In the genomic region with DNA sequence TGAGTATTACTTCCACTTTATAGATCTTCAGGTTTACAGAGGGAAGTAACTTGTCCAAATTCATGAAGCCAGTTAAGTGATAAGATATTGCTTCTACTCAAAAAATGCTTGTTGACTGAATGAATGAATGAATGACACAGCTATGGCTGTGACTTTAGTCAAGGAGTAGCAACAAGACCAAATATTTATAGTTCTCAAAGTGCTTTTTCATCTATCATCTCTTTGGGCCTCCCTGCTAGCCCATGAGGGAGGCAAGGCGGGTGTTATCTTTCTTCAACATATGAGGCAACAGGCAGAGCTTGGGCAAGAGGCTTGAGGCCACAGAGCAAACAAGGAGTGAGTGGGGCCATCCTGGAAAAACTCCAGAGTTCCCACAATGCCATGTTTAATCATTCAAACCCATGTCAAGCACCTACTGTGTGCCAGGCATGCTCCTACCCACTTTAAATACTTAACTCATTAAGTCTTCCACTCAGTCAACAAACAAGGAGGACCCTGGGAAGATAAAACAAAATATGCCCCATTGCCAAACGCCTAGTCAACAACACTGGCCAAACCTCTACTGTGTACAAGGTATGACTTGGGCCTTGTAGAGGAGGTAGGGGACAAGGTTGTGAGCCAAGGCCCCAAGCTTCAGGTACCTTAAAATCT, we compare ENCODE assay signal across 1 cellular context.
A peak's percentile ranks its signal among the peaks of the same experiment; 100 is the strongest.
TF ChIP-seq lines count a peak whose summit lies in the region.

No MANE protein-coding gene starts in this region.

TF ChIP-seq in K562, 482 proteins besides CTCF, POLR2A, EP300 and RAD21 (continued from another document and continues in another):
- TF ChIP-seq, protein P1, sequence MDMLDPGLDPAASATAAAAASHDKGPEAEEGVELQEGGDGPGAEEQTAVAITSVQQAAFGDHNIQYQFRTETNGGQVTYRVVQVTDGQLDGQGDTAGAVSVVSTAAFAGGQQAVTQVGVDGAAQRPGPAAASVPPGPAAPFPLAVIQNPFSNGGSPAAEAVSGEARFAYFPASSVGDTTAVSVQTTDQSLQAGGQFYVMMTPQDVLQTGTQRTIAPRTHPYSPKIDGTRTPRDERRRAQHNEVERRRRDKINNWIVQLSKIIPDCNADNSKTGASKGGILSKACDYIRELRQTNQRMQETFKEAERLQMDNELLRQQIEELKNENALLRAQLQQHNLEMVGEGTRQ (CRISPR knock-in tag; IDR thresholded peaks at IDR 0.05), result no peak
- TF ChIP-seq SREBF1 (IDR thresholded peaks at IDR 0.05; ENCODE audit: borderline replicate concordance, low read depth, low read length), result no peak
- TF ChIP-seq SIRT6 (IDR thresholded peaks at IDR 0.05; ENCODE audit: low read depth, low read length), result no peak
- no peak for TF ChIP-seq ZNF696 (CRISPR knock-in tag; conservative IDR thresholded peaks at IDR 0.05)
- TF ChIP-seq NCOA2 (IDR thresholded peaks at IDR 0.05; ENCODE audit: partially characterized antibody in 2 of 2), result peak in 1 of 2 experiments; percentile 64
- peak; percentile 80 for TF ChIP-seq KLF16 (IDR thresholded peaks at IDR 0.05)
- TF ChIP-seq, protein P2, sequence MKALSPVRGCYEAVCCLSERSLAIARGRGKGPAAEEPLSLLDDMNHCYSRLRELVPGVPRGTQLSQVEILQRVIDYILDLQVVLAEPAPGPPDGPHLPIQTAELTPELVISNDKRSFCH (CRISPR knock-in tag; IDR thresholded peaks at IDR 0.05), result no peak
- TF ChIP-seq, protein P2 (tag; IDR thresholded peaks at IDR 0.05), result peak; percentile 89
- no peak for TF ChIP-seq PYGO2 (tag; IDR thresholded peaks at IDR 0.05)
- no peak for TF ChIP-seq ILF3 (IDR thresholded peaks at IDR 0.05; ENCODE audit: borderline replicate concordance)
- peak; percentile 22 to 80; a peak in 3 of 4 replicates for TF ChIP-seq HDAC1 (IDR thresholded peaks at IDR 0.05)
- peak; percentile 85 for TF ChIP-seq JUND (IDR thresholded peaks at IDR 0.05; ENCODE audit: borderline replicate concordance, low read depth, low read length)
- TF ChIP-seq JUND (tag; IDR thresholded peaks at IDR 0.05; ENCODE audit: borderline replicate concordance, low read depth, low read length), result peak; percentile 83; the same call in 2 of the 3 replicates
- TF ChIP-seq, protein P3, sequence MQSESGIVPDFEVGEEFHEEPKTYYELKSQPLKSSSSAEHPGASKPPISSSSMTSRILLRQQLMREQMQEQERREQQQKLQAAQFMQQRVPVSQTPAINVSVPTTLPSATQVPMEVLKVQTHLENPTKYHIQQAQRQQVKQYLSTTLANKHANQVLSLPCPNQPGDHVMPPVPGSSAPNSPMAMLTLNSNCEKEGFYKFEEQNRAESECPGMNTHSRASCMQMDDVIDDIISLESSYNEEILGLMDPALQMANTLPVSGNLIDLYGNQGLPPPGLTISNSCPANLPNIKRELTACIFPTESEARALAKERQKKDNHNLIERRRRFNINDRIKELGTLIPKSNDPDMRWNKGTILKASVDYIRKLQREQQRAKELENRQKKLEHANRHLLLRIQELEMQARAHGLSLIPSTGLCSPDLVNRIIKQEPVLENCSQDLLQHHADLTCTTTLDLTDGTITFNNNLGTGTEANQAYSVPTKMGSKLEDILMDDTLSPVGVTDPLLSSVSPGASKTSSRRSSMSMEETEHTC (IDR thresholded peaks at IDR 0.05), result no peak
- TF ChIP-seq PML (IDR thresholded peaks at IDR 0.05; ENCODE audit: low read length), result peak; percentile 81
- no peak for TF ChIP-seq EGR1 (conservative IDR thresholded peaks at IDR 0.05)
- TF ChIP-seq TRIM28 (IDR thresholded peaks at IDR 0.05), result no peak; the same call in 1 of the 2 replicates
- peak; percentile 71 for TF ChIP-seq L3MBTL2 (IDR thresholded peaks at IDR 0.05)
- no peak for TF ChIP-seq RBM15 (IDR thresholded peaks at IDR 0.05; ENCODE audit: insufficient read depth, low read length)
- TF ChIP-seq NFIC (IDR thresholded peaks at IDR 0.05), result peak; percentile 89
- TF ChIP-seq PTRF (tag; IDR thresholded peaks at IDR 0.05), result peak; percentile 28; the same call in 1 of the 2 replicates
- TF ChIP-seq ZNF121 (CRISPR knock-in tag; conservative IDR thresholded peaks at IDR 0.05), result no peak
- TF ChIP-seq, protein P4, sequence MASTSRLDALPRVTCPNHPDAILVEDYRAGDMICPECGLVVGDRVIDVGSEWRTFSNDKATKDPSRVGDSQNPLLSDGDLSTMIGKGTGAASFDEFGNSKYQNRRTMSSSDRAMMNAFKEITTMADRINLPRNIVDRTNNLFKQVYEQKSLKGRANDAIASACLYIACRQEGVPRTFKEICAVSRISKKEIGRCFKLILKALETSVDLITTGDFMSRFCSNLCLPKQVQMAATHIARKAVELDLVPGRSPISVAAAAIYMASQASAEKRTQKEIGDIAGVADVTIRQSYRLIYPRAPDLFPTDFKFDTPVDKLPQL (IDR thresholded peaks at IDR 0.05; ENCODE audit: extremely low read depth, insufficient read length), result no peak
- peak in 1 of 2 experiments; percentile 96; a peak in 3 of 4 replicates for TF ChIP-seq RCOR1 (IDR thresholded peaks at IDR 0.05; ENCODE audit: borderline replicate concordance in 1 of 2, low read depth in 2 of 2, low read length in 2 of 2)
- TF ChIP-seq ZNF41 (CRISPR knock-in tag; conservative IDR thresholded peaks at IDR 0.05), result no peak; the same call in 1 of the 2 replicates
- TF ChIP-seq MAFF (IDR thresholded peaks at IDR 0.05; ENCODE audit: low read length), result peak; percentile 59; the same call in 1 of the 2 replicates
- TF ChIP-seq, protein P5, sequence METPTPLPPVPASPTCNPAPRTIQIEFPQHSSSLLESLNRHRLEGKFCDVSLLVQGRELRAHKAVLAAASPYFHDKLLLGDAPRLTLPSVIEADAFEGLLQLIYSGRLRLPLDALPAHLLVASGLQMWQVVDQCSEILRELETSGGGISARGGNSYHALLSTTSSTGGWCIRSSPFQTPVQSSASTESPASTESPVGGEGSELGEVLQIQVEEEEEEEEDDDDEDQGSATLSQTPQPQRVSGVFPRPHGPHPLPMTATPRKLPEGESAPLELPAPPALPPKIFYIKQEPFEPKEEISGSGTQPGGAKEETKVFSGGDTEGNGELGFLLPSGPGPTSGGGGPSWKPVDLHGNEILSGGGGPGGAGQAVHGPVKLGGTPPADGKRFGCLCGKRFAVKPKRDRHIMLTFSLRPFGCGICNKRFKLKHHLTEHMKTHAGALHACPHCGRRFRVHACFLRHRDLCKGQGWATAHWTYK (CRISPR knock-in tag; IDR thresholded peaks at IDR 0.05), result peak; percentile 78
- no peak for TF ChIP-seq HNRNPK (IDR thresholded peaks at IDR 0.05; ENCODE audit: low read depth, low read length, poor library complexity, severe bottlenecking)
- TF ChIP-seq NFRKB (IDR thresholded peaks at IDR 0.05; ENCODE audit: low read depth), result no peak; the same call in 1 of the 2 replicates
- no peak for TF ChIP-seq ZNF23 (CRISPR knock-in tag; IDR thresholded peaks at IDR 0.05)
- TF ChIP-seq, protein P6, sequence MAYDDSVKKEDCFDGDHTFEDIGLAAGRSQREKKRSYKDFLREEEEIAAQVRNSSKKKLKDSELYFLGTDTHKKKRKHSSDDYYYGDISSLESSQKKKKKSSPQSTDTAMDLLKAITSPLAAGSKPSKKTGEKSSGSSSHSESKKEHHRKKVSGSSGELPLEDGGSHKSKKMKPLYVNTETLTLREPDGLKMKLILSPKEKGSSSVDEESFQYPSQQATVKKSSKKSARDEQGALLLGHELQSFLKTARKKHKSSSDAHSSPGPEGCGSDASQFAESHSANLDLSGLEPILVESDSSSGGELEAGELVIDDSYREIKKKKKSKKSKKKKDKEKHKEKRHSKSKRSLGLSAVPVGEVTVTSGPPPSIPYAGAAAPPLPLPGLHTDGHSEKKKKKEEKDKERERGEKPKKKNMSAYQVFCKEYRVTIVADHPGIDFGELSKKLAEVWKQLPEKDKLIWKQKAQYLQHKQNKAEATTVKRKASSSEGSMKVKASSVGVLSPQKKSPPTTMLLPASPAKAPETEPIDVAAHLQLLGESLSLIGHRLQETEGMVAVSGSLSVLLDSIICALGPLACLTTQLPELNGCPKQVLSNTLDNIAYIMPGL (CRISPR knock-in tag; IDR thresholded peaks at IDR 0.05), result no peak
- TF ChIP-seq TSC22D4 (tag; IDR thresholded peaks at IDR 0.05), result no peak
- TF ChIP-seq, protein P7, sequence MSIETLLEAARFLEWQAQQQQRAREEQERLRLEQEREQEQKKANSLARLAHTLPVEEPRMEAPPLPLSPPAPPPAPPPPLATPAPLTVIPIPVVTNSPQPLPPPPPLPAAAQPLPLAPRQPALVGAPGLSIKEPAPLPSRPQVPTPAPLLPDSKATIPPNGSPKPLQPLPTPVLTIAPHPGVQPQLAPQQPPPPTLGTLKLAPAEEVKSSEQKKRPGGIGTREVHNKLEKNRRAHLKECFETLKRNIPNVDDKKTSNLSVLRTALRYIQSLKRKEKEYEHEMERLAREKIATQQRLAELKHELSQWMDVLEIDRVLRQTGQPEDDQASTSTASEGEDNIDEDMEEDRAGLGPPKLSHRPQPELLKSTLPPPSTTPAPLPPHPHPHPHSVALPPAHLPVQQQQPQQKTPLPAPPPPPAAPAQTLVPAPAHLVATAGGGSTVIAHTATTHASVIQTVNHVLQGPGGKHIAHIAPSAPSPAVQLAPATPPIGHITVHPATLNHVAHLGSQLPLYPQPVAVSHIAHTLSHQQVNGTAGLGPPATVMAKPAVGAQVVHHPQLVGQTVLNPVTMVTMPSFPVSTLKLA (conservative IDR thresholded peaks at IDR 0.05), result peak; percentile 61 to 84
- TF ChIP-seq CREM (IDR thresholded peaks at IDR 0.05; ENCODE audit: low read depth), result peak; percentile 70
- no peak for TF ChIP-seq ZNF143 (CRISPR knock-in tag; IDR thresholded peaks at IDR 0.05)
- TF ChIP-seq CBFB (CRISPR knock-in tag; IDR thresholded peaks at IDR 0.05), result no peak
- no peak for TF ChIP-seq ESRRB (CRISPR knock-in tag; IDR thresholded peaks at IDR 0.05; ENCODE audit: borderline replicate concordance)
- TF ChIP-seq MTF1 (CRISPR knock-in tag; IDR thresholded peaks at IDR 0.05; ENCODE audit: borderline replicate concordance), result no peak
- TF ChIP-seq, protein P8, sequence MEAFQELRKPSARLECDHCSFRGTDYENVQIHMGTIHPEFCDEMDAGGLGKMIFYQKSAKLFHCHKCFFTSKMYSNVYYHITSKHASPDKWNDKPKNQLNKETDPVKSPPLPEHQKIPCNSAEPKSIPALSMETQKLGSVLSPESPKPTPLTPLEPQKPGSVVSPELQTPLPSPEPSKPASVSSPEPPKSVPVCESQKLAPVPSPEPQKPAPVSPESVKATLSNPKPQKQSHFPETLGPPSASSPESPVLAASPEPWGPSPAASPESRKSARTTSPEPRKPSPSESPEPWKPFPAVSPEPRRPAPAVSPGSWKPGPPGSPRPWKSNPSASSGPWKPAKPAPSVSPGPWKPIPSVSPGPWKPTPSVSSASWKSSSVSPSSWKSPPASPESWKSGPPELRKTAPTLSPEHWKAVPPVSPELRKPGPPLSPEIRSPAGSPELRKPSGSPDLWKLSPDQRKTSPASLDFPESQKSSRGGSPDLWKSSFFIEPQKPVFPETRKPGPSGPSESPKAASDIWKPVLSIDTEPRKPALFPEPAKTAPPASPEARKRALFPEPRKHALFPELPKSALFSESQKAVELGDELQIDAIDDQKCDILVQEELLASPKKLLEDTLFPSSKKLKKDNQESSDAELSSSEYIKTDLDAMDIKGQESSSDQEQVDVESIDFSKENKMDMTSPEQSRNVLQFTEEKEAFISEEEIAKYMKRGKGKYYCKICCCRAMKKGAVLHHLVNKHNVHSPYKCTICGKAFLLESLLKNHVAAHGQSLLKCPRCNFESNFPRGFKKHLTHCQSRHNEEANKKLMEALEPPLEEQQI (IDR thresholded peaks at IDR 0.05), result no peak
- TF ChIP-seq ZNF124 (CRISPR knock-in tag; IDR thresholded peaks at IDR 0.05), result no peak
- TF ChIP-seq, protein P9, sequence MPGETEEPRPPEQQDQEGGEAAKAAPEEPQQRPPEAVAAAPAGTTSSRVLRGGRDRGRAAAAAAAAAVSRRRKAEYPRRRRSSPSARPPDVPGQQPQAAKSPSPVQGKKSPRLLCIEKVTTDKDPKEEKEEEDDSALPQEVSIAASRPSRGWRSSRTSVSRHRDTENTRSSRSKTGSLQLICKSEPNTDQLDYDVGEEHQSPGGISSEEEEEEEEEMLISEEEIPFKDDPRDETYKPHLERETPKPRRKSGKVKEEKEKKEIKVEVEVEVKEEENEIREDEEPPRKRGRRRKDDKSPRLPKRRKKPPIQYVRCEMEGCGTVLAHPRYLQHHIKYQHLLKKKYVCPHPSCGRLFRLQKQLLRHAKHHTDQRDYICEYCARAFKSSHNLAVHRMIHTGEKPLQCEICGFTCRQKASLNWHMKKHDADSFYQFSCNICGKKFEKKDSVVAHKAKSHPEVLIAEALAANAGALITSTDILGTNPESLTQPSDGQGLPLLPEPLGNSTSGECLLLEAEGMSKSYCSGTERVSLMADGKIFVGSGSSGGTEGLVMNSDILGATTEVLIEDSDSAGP (CRISPR knock-in tag; IDR thresholded peaks at IDR 0.05), result no peak
- TF ChIP-seq MED1 (CRISPR knock-in tag; IDR thresholded peaks at IDR 0.05; ENCODE audit: borderline replicate concordance), result no peak
- 0 out of 2 replicates have a peak, but pooled peaks have one; percentile 14 for TF ChIP-seq PHB (CRISPR knock-in tag; IDR thresholded peaks at IDR 0.05)
- TF ChIP-seq ZNF830 (CRISPR knock-in tag; IDR thresholded peaks at IDR 0.05), result no peak
- no peak for TF ChIP-seq ZNF79 (CRISPR knock-in tag; IDR thresholded peaks at IDR 0.05; ENCODE audit: low read depth)
- TF ChIP-seq RBBP5 (IDR thresholded peaks at IDR 0.05; ENCODE audit: borderline replicate concordance, insufficient read depth, low read length, poor library complexity, severe bottlenecking), result no peak
- no peak for TF ChIP-seq MCM3 (IDR thresholded peaks at IDR 0.05)
- TF ChIP-seq LARP7 (IDR thresholded peaks at IDR 0.05), result no peak
- TF ChIP-seq PTBP1 (IDR thresholded peaks at IDR 0.05; ENCODE audit: low read depth, low read length), result no peak
- TF ChIP-seq TEAD2 (tag; IDR thresholded peaks at IDR 0.05), result no peak
- TF ChIP-seq, protein P10, sequence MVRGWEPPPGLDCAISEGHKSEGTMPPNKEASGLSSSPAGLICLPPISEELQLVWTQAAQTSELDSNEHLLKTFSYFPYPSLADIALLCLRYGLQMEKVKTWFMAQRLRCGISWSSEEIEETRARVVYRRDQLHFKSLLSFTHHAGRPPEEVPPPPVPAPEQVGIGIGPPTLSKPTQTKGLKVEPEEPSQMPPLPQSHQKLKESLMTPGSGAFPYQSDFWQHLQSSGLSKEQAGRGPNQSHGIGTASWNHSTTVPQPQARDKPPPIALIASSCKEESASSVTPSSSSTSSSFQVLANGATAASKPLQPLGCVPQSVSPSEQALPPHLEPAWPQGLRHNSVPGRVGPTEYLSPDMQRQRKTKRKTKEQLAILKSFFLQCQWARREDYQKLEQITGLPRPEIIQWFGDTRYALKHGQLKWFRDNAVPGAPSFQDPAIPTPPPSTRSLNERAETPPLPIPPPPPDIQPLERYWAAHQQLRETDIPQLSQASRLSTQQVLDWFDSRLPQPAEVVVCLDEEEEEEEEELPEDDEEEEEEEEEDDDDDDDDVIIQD (CRISPR knock-in tag; IDR thresholded peaks at IDR 0.05), result no peak
- TF ChIP-seq SIN3A (IDR thresholded peaks at IDR 0.05; ENCODE audit: borderline replicate concordance in 2 of 2, control insufficient read depth in 1 of 2, low read depth in 2 of 2, low read length in 2 of 2), result no peak
- TF ChIP-seq ZNF347 (CRISPR knock-in tag; IDR thresholded peaks at IDR 0.05; ENCODE audit: low read depth), result no peak
- TF ChIP-seq ARID2 (IDR thresholded peaks at IDR 0.05), result no peak
- peak; percentile 80; the same call in 1 of the 2 replicates for TF ChIP-seq SOX6 (IDR thresholded peaks at IDR 0.05)
- TF ChIP-seq FOXK2 (conservative IDR thresholded peaks at IDR 0.05 in 1 of 2, IDR thresholded peaks at IDR 0.05 in 1 of 2; ENCODE audit: low read depth in 2 of 2), result peak; percentile 89
- TF ChIP-seq RAD51 (IDR thresholded peaks at IDR 0.05; ENCODE audit: borderline replicate concordance, low read depth), result no peak
- TF ChIP-seq EHMT2 (IDR thresholded peaks at IDR 0.05), result peak; percentile 56; the same call in 1 of the 2 replicates
- no peak for TF ChIP-seq HNRNPH1 (optimal IDR thresholded peaks at IDR 0.05; ENCODE audit: low read depth, low read length)
